ENCODE assay signal across 8 cellular contexts in genomic region chr14:21382886-21383847, GRCh38. TPM values are rescaled to one million over a fixed set of nuclear protein-coding genes. Genes with fewer than 3 reads are reported as not detected.
DNase-seq lines count a peak whose midpoint lies in the region; ATAC-seq and TF ChIP-seq lines count a peak whose summit lies in the region.

No MANE protein-coding gene starts in this region.

- no peak for TF ChIP-seq EP300 in sigmoid colon (IDR thresholded peaks at IDR 0.05)

- peaks cover 53% of the 10 kb centered on the region for H3K79me2 ChIP-seq in hepatocyte

- H3K4me1 ChIP-seq in hepatocyte (ENCODE audit: insufficient read depth) (peaks cover 12% of the 10 kb centered on the region), sigmoid colon (peaks cover 0 to 26% (median 16%) of the 10 kb centered on the region in 4 donors)

- peak overlapping the region; percentile 63 for H2AFZ ChIP-seq in hepatocyte

- H4K20me1 ChIP-seq in hepatocyte (ENCODE audit: insufficient read depth, poor library complexity, severe bottlenecking), result peaks cover 16% of the 10 kb centered on the region

- H3K27me3 ChIP-seq in hepatocyte, result no peaks in the 10 kb centered on the region
- H3K27me3 ChIP-seq in sigmoid colon, result no peaks in the 10 kb centered on the region

- H3K4me3 Mint-ChIP-seq in T-helper 17 cell, result peak overlapping the region; percentile 99

- peak overlapping the region; percentile 98 for H3K27ac ChIP-seq in hepatocyte
- H3K27ac ChIP-seq in sigmoid colon, result peak overlapping the region; percentile 87 to 95 (median 90)

- no peaks in the 10 kb centered on the region for H3K27me3 Mint-ChIP-seq in T-helper 17 cell

- peak overlapping the region; percentile 86 for H3K4me2 ChIP-seq in hepatocyte

- ATAC-seq in Right ventricle myocardium inferior, result peak; percentile 26
- ATAC-seq in T-helper 17 cell, result peak; percentile 44
- ATAC-seq in HG02840 (IDR thresholded peaks at IDR 0.05; ENCODE audit: low FRiP score, unreplicated experiment), result no peak

- DNase-seq in Right ventricle myocardium inferior (ENCODE audit: missing footprints) (no peak), cardiac septum (ENCODE audit: low spot score) (no peak), M059J (ENCODE audit: low read depth) (peak; percentile 74), T-helper 17 cell (peak; percentile 14 to 33 (median 20)), anterior cingulate cortex (lab: John Stamatoyannopoulos, UW) (peak in 34 of 58 donors; percentile 1 to 63 (median 31)), hepatocyte (ENCODE audit: low spot score) (peak; percentile 68), sigmoid colon (peak; percentile 73)

- H3K36me3 ChIP-seq in hepatocyte (replicated peaks; ENCODE audit: insufficient read depth, low read depth), result no peaks in the 10 kb centered on the region
- H3K36me3 ChIP-seq in sigmoid colon, result peaks cover 0 to 30% (median 7%) of the 10 kb centered on the region in 4 donors

- no peak for TF ChIP-seq POLR2A in sigmoid colon (IDR thresholded peaks at IDR 0.05)

- H3K4me1 Mint-ChIP-seq in T-helper 17 cell, result peaks cover 30% of the 10 kb centered on the region

- no peaks in the 10 kb centered on the region for H3K9me2 ChIP-seq in hepatocyte (replicated peaks; ENCODE audit: insufficient read depth)

- TF ChIP-seq CTCF in hepatocyte (IDR thresholded peaks at IDR 0.05; ENCODE audit: poor library complexity), result no peak
- TF ChIP-seq CTCF in sigmoid colon (IDR thresholded peaks at IDR 0.05), result no peak

- H3K9me3 ChIP-seq in T-helper 17 cell (ENCODE audit: control insufficient read depth, low read length, poor library complexity, severe bottlenecking) (no peaks in the 10 kb centered on the region), hepatocyte (ENCODE audit: low read depth) (no peaks in the 10 kb centered on the region), sigmoid colon (no peaks in the 10 kb centered on the region)

- H3K27ac Mint-ChIP-seq in T-helper 17 cell, result peak overlapping the region; percentile 99

- H3K36me3 Mint-ChIP-seq in T-helper 17 cell (ENCODE audit: low read depth), result peaks cover 7% of the 10 kb centered on the region

- H3K4me3 ChIP-seq in hepatocyte (peak overlapping the region; percentile 50), sigmoid colon (peak overlapping the region; percentile 61 to 88 (median 72))

- intact Hi-C loops in Right ventricle myocardium inferior (cut with DNase I) (loop anchor here (5.0 to 10.0 kb wide), 2 partner anchors 118 to 146 kb away; partner anchors contain the start of gene HNRNPC), cardiac septum (cut with DNase I) (loop anchor here (5.0 kb wide), 2 partner anchors 116 to 151 kb away; partner anchors contain the start of gene HNRNPC), sigmoid colon (cut with DNase I) (loop anchor here (2.0 to 10.0 kb wide), 3 partner anchors 54 to 172 kb away; no protein-coding TSS in a partner anchor)

- WGBS in hepatocyte (ENCODE audit: low lambda C conversion rate, missing lambda C conversion rate), result under 1% methylated on average over 39 of the region's 39 CpGs
- WGBS in sigmoid colon, 2 donors, result 0 to 1% methylated on average over 39 of the region's 39 CpGs

RNA-seq across cellular contexts. Expression of gene SUPT16H, which starts 0.7 kb away (rescaled TPM):
- 26.0 TPM for total RNA-seq in Right ventricle myocardium inferior
- 31.7 TPM for total RNA-seq in cardiac septum
- total RNA-seq in M059J (2014; rRNA removed; shearing (Covaris generic)), result 76.9 and 115 TPM in 2 replicates
- total RNA-seq in T-helper 17 cell, result 10 to 100 TPM; 47.5 to 50.7 TPM
- total RNA-seq in hepatocyte, result 58.1 and 62.8 TPM in 2 replicates
- 44.2 and 54.6 TPM in 2 replicates for polyA plus RNA-seq in hepatocyte
- total RNA-seq in sigmoid colon, result 10 to 100 TPM; 62.0 to 77.1 (median 69.1) TPM
- 10 to 100 TPM; 27.5 to 66.3 (median 30.6) TPM for polyA plus RNA-seq in sigmoid colon

Comparison
In these comparisons a context has a peak if more than half of its experiments do, and no peak if none do; other contexts are left out.
1. DNase-seq: peak in M059J (single experiment), T-helper 17 cell (3 of 3), anterior cingulate cortex (34 of 58), hepatocyte (single experiment) and sigmoid colon (single experiment); none in Right ventricle myocardium inferior (single experiment) and cardiac septum (single experiment).